ENCODE assay signal across 8 cellular contexts in the genomic region with DNA sequence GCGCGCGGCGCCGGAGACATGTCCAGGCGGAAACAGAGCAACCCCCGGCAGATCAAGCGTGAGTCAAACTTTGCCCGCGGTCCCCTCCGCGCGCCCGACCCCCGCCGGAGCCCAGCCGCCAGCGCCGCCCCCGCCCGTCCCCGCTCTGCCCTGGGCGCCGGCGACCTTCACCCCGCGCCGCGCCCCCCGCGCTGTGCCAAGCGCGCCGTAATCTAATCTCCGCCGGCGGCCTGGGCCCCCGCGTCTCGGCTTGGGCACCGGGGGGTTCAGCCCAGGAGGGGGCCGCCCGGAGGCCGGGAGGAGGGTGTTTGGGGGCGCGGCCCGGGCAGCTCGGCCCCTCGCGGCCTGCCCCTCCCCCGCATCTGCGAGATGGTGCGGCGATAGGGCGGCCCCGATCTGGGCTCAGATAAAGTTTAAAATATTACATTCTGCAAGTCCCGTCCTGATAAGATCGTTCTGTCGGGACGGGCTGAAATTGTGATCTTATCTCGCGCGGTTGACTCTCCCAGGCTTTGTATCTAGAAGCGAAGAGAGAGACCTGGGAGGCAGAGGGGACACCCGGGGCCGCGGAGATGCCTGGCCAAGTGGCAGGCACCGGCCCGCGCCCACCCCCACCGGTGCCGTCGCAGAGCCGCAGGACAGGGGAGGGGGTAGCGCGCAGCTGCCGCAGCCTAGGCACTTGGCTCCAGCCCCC. TPM values are rescaled to one million over a fixed set of nuclear protein-coding genes. Genes with fewer than 3 reads are reported as not detected.
DNase-seq lines count a peak whose midpoint lies in the region; ATAC-seq and TF ChIP-seq lines count a peak whose summit lies in the region.

No MANE protein-coding gene starts in this region.

- H3K9me3 ChIP-seq in body of pancreas (no peaks in the 10 kb centered on the region), mesenchymal stem cell (ENCODE audit: control insufficient read depth, low read length) (no peaks in the 10 kb centered on the region), transverse colon (no peaks in the 10 kb centered on the region)

- H3K23ac ChIP-seq in mesenchymal stem cell (ENCODE audit: low read length in 2 of 2) = no peak overlapping the region

- in situ Hi-C loops in transverse colon (cut with MboI; ENCODE audit: low pct_ligation_motif_present in 1 of 4, low pct_unique_long_range_greater_than_20kb in 1 of 4, low sequenced_read_pairs in 3 of 4) = no loop called here

- peak; percentile 43 for DNase-seq in EL
- peak; percentile 46 for DNase-seq in NAMALWA (ENCODE audit: low spot score)
- DNase-seq in body of pancreas = peak; percentile 17 to 44 (median 36)
- peak; percentile 33 for DNase-seq in mesenchymal stem cell
- DNase-seq in transverse colon = no peak
- DNase-seq in NCI-H510A (lab: John Stamatoyannopoulos, UW) = no peak
- DNase-seq in superior temporal gyrus (ENCODE audit: extremely low spot score) = no peak

- intact Hi-C loops in body of pancreas (cut with DNase I) = no loop called here
- intact Hi-C loops in transverse colon (cut with DNase I; ENCODE audit: low total_unique reads) = no loop called here

- peak overlapping the region in 1 of 2 experiments; percentile 67 for H3K18ac ChIP-seq in mesenchymal stem cell (ENCODE audit: low read depth in 1 of 2, low read length in 2 of 2)

- no peak overlapping the region for H2BK120ac ChIP-seq in mesenchymal stem cell (ENCODE audit: low read depth, low read length)

- ATAC-seq in body of pancreas = peak; percentile 0
- no peak for ATAC-seq in HG03432 (IDR thresholded peaks at IDR 0.05; ENCODE audit: unreplicated experiment)

- H3K4me1 ChIP-seq in body of pancreas (peaks cover 50% of the 10 kb centered on the region), mesenchymal stem cell (ENCODE audit: control insufficient read depth, insufficient read depth, low read depth, low read length) (peaks cover 41% of the 10 kb centered on the region), transverse colon (peaks cover 19 to 37% (median 30%) of the 10 kb centered on the region in 4 donors)

- H2BK12ac ChIP-seq in mesenchymal stem cell (ENCODE audit: low read length in 2 of 2) = peak overlapping the region in 1 of 2 experiments; percentile 80

- 1% methylated on average over 60 of the region's 77 CpGs; no CpG with 5 or more reads in 1 of the 2 donors for WGBS in body of pancreas, 2 donors
- WGBS in mesenchymal stem cell = under 1% methylated on average over 58 of the region's 77 CpGs
- 0% methylated on average over 28 of the region's 77 CpGs; no CpG with 5 or more reads in 1 of the 2 donors for WGBS in transverse colon (ENCODE audit: low coverage in 1 of 2), 2 donors

- peak overlapping the region; percentile 71 for H3K9ac ChIP-seq in mesenchymal stem cell (ENCODE audit: low read length)

- peak overlapping the region; percentile 95 for H3K4me2 ChIP-seq in mesenchymal stem cell (ENCODE audit: low read length, poor library complexity, severe bottlenecking)

- H3K14ac ChIP-seq in mesenchymal stem cell (ENCODE audit: low read length in 2 of 2) = peak overlapping the region in 1 of 2 experiments; percentile 64

- peak overlapping the region in 1 of 2 experiments; percentile 35 for H3K4ac ChIP-seq in mesenchymal stem cell (ENCODE audit: low read depth in 1 of 2, low read length in 2 of 2)

- no peak overlapping the region for H2AK5ac ChIP-seq in mesenchymal stem cell (ENCODE audit: low read length, severe bottlenecking)

- no peak overlapping the region for H4K91ac ChIP-seq in mesenchymal stem cell (ENCODE audit: low read length)

- H3K4me3 ChIP-seq in body of pancreas (peak overlapping the region; percentile 64 to 65), mesenchymal stem cell (ENCODE audit: insufficient read depth in 1 of 2, low read depth in 1 of 2, low read length in 2 of 2) (peak overlapping the region; percentile 69 to 78), transverse colon (peak overlapping the region; percentile 47 to 67 (median 60))

- H3K79me1 ChIP-seq in mesenchymal stem cell (replicated peaks; ENCODE audit: low read length, poor library complexity, severe bottlenecking) = peaks cover 28% of the 10 kb centered on the region

- TF ChIP-seq EP300 in transverse colon (IDR thresholded peaks at IDR 0.05; ENCODE audit: low read depth) = no peak

- H2BK15ac ChIP-seq in mesenchymal stem cell (ENCODE audit: low read depth, poor library complexity, severe bottlenecking) = no peak overlapping the region

- H2BK5ac ChIP-seq in mesenchymal stem cell (ENCODE audit: low read depth, low read length, poor library complexity, severe bottlenecking) = no peak overlapping the region

- peak overlapping the region; percentile 42 for H2AFZ ChIP-seq in mesenchymal stem cell (ENCODE audit: low read depth, low read length)

- H3K27ac ChIP-seq in body of pancreas (peak overlapping the region; percentile 62 to 87 (median 69)), mesenchymal stem cell (ENCODE audit: low read length, poor library complexity, severe bottlenecking) (no peak overlapping the region), transverse colon (peak overlapping the region; percentile 71 to 84 (median 76))

- TF ChIP-seq POLR2A in body of pancreas (IDR thresholded peaks at IDR 0.05) (no peak), transverse colon (IDR thresholded peaks at IDR 0.05) (no peak)

- H3K36me3 ChIP-seq in body of pancreas (replicated peaks in 1 of 2; ENCODE audit: insufficient read depth in 1 of 2, low read depth in 2 of 2) (no peaks in the 10 kb centered on the region), mesenchymal stem cell (ENCODE audit: control insufficient read depth in 1 of 2, insufficient read depth in 2 of 2, low read depth in 1 of 2, low read length in 2 of 2) (no peaks in the 10 kb centered on the region), transverse colon (no peaks in the 10 kb centered on the region)

- H3K27me3 ChIP-seq in body of pancreas (no peaks in the 10 kb centered on the region), mesenchymal stem cell (ENCODE audit: control insufficient read depth in 1 of 2, insufficient read depth in 1 of 2, low read length in 2 of 2) (peaks cover 32 to 35% of the 10 kb centered on the region in 2 experiments), transverse colon (peaks cover 12% of the 10 kb centered on the region)

- no peak overlapping the region for H4K8ac ChIP-seq in mesenchymal stem cell (ENCODE audit: low read length)

- TF ChIP-seq CTCF in body of pancreas (IDR thresholded peaks at IDR 0.05) (no peak), transverse colon (IDR thresholded peaks at IDR 0.05) (no peak)

RNA-seq across cellular contexts. Expression of a gene that starts 0.7 kb away (rescaled TPM):
- 10 to 100 TPM; 10.9 to 11.4 TPM for total RNA-seq in body of pancreas
- polyA plus RNA-seq in mesenchymal stem cell (2013, experiment 1 of 2) = 3.4 TPM
- 3.4 TPM for polyA plus RNA-seq in mesenchymal stem cell (2013, experiment 2 of 2)
- 1 to 10 TPM; 1.2 to 4.6 (median 3.1) TPM for total RNA-seq in transverse colon

Comparison
In these comparisons a context has a peak if more than half of its experiments do, and no peak if none do; other contexts are left out.
1. DNase-seq: peak in EL (single experiment), NAMALWA (single experiment), body of pancreas (4 of 4) and mesenchymal stem cell (single experiment); none in transverse colon (single experiment), NCI-H510A (single experiment) and superior temporal gyrus (single experiment).
2. Peak in every context shown above with its lines, with median percentiles within 50 percentile points of each other: H3K4me3 ChIP-seq.